ENCODE assay signal across 13 cellular contexts in genomic region chr18:57631697-57632096, GRCh38. TPM values are rescaled to one million over a fixed set of nuclear protein-coding genes. Genes with fewer than 3 reads are reported as not detected.
DNase-seq lines count a peak whose midpoint lies in the region; ATAC-seq, FAIRE-seq and TF ChIP-seq lines count a peak whose summit lies in the region.
"Had no signal": no experiment of that assay in that cellular context is flagged by ENCODE, and none has a peak within 500 bp of the region (broad histone marks: within the 10 kb centered on the region; RNA-seq: fewer than 3 reads in every experiment).

No MANE protein-coding gene starts in this region.

- ATAC-seq in stimulated activated naive CD8-positive, alpha-beta T cell treated with anti-CD3 and anti-CD28 coated beads, Interleukin-15, amount 100 ng/mL, for 72 hours, result no peak
- no peak for ATAC-seq in GM18502 (IDR thresholded peaks at IDR 0.05; ENCODE audit: poor library complexity, unreplicated experiment)

- H3K4me1 Mint-ChIP-seq in MCF 10A (ENCODE audit: insufficient read depth, unreplicated experiment), result peaks cover 6% of the 10 kb centered on the region
- peaks cover 18% of the 10 kb centered on the region for H3K4me1 Mint-ChIP-seq in stimulated activated naive CD8-positive, alpha-beta T cell treated with anti-CD3 and anti-CD28 coated beads, Interleukin-15, amount 100 ng/mL, for 72 hours

- H3K9me3 Mint-ChIP-seq in MCF 10A (ENCODE audit: unreplicated experiment), result no peaks in the 10 kb centered on the region
- no peaks in the 10 kb centered on the region for H3K9me3 Mint-ChIP-seq in stimulated activated naive CD8-positive, alpha-beta T cell treated with anti-CD3 and anti-CD28 coated beads, Interleukin-15, amount 100 ng/mL, for 72 hours

- DNase-seq in MCF 10A (ENCODE audit: unreplicated experiment), result no peak
- no peak for DNase-seq in mammary epithelial cell
- no peak for DNase-seq in Karpas-422
- DNase-seq in endothelial cell of umbilical vein (ENCODE audit: low read depth, low spot score), result peak; percentile 36
- no peak for DNase-seq in stimulated activated naive CD8-positive, alpha-beta T cell treated with anti-CD3 and anti-CD28 coated beads, Interleukin-15, amount 100 ng/mL, for 72 hours
- DNase-seq in NCI-H345 treated with DMSO at 0.1 percent for 48 hours (lab: John Stamatoyannopoulos, UW; ENCODE audit: unreplicated experiment), result no peak
- DNase-seq in central memory CD4-positive, alpha-beta T cell, result no peak
- DNase-seq: IMR-90, NCI-H1694, T1000 had no signal

- dilution Hi-C loops in mammary epithelial cell (cut with HindIII; ENCODE audit: low sequenced_read_pairs) (no loop called here), endothelial cell of umbilical vein (cut with MboI; ENCODE audit: extremely low pct_ligation_motif_present, low sequenced_read_pairs) (no loop called here)

- H3K27ac Mint-ChIP-seq in MCF 10A (ENCODE audit: low read depth, unreplicated experiment), result no peak overlapping the region
- no peak overlapping the region for H3K27ac Mint-ChIP-seq in stimulated activated naive CD8-positive, alpha-beta T cell treated with anti-CD3 and anti-CD28 coated beads, Interleukin-15, amount 100 ng/mL, for 72 hours

- WGBS in mammary epithelial cell (ENCODE audit: low coverage, missing lambda C conversion rate), result 100% methylated on average over 2 of the region's 2 CpGs

- H3K4me1 ChIP-seq in mammary epithelial cell (ENCODE audit: insufficient read depth, low read length) (peaks cover 14% of the 10 kb centered on the region), Karpas-422 (ENCODE audit: low read length) (peaks cover 12% of the 10 kb centered on the region), endothelial cell of umbilical vein (ENCODE audit: control insufficient read depth, extremely low read depth, insufficient read depth, low read length) (peaks cover 27% of the 10 kb centered on the region)

- H3K27me3 ChIP-seq in mammary epithelial cell (ENCODE audit: insufficient read depth, low read length) (no peaks in the 10 kb centered on the region), Karpas-422 (ENCODE audit: low read length) (no peaks in the 10 kb centered on the region), endothelial cell of umbilical vein (ENCODE audit: control insufficient read depth in 2 of 2, insufficient read depth in 2 of 2, low read length in 2 of 2) (no peaks in the 10 kb centered on the region)

- no peak for TF ChIP-seq POLR2A in endothelial cell of umbilical vein (IDR thresholded peaks at IDR 0.05; ENCODE audit: low read depth, low read length)

- CTCF ChIA-PET in MCF 10A (lab: Yijun Ruan, JAX), result interaction anchor here (0.7 to 2.6 kb wide), 4 partner anchors 141 to 250 kb away, joined by 3 to 16 read pairs (median 6); no protein-coding TSS in a partner anchor
- CTCF ChIA-PET in mammary epithelial cell (lab: Charles Lee; ENCODE audit: low non-redundant PET), result no interaction called here
- CTCF ChIA-PET in endothelial cell of umbilical vein (lab: Charles Lee), result interaction anchor here (1.8 to 2.3 kb wide), 3 partner anchors 10 to 490 kb away, joined by 4 to 8 read pairs (median 8); partner anchors contain the start of gene NARS1

- no peak overlapping the region for H2AFZ ChIP-seq in mammary epithelial cell (ENCODE audit: low read depth, low read length)
- peak overlapping the region; percentile 44; the same call in 1 of the 2 replicates for H2AFZ ChIP-seq in Karpas-422 (ENCODE audit: low read length)
- no peak overlapping the region for H2AFZ ChIP-seq in endothelial cell of umbilical vein (ENCODE audit: low read depth, low read length)

- H3K4me3 ChIP-seq in mammary epithelial cell (replicated peaks in 1 of 3; ENCODE audit: insufficient read depth in 1 of 3, low read depth in 2 of 3, low read length in 3 of 3) (no peak overlapping the region), Karpas-422 (ENCODE audit: low read length) (peak overlapping the region; percentile 85), endothelial cell of umbilical vein (replicated peaks in 1 of 3; ENCODE audit: insufficient read depth in 1 of 3, low read depth in 1 of 3, low read length in 3 of 3) (no peak overlapping the region)

- H3K9me2 ChIP-seq in Karpas-422 (replicated peaks; ENCODE audit: insufficient read depth, low read length), result no peaks in the 10 kb centered on the region

- POLR2A ChIA-PET in MCF 10A (lab: Yijun Ruan, JAX) (interaction anchor here (0.7 to 2.7 kb wide), 6 partner anchors 10 to 592 kb away, joined by 3 to 17 read pairs (median 3); partner anchors contain the start of gene NARS1), endothelial cell of umbilical vein (lab: Charles Lee) (no interaction called here)

- H3K9me3 ChIP-seq in mammary epithelial cell (replicated peaks; ENCODE audit: insufficient read depth, low read length), result no peaks in the 10 kb centered on the region
- no peaks in the 10 kb centered on the region for H3K9me3 ChIP-seq in Karpas-422 (ENCODE audit: low read length)
- H3K9me3 ChIP-seq in endothelial cell of umbilical vein (replicated peaks; ENCODE audit: control insufficient read depth, insufficient read depth, low read length), result no peaks in the 10 kb centered on the region
- H3K9me3 ChIP-seq: HAP-1 had no signal

- H3K79me2 ChIP-seq in mammary epithelial cell (ENCODE audit: insufficient read depth, low read length), result no peaks in the 10 kb centered on the region
- H3K79me2 ChIP-seq in Karpas-422 (ENCODE audit: low read length), result peaks cover 9% of the 10 kb centered on the region
- no peaks in the 10 kb centered on the region for H3K79me2 ChIP-seq in endothelial cell of umbilical vein (ENCODE audit: control insufficient read depth, insufficient read depth, low read length)

- H3K9ac ChIP-seq in mammary epithelial cell (ENCODE audit: insufficient read depth, low read length) (no peak overlapping the region), Karpas-422 (ENCODE audit: low read length) (peak overlapping the region; percentile 79), endothelial cell of umbilical vein (replicated peaks; ENCODE audit: extremely low read depth, insufficient read depth, low read length) (no peak overlapping the region)

- no peaks in the 10 kb centered on the region for H3K9me1 ChIP-seq in endothelial cell of umbilical vein (replicated peaks; ENCODE audit: control insufficient read depth, extremely low read depth, insufficient read depth, low read length)

- H3K4me3 Mint-ChIP-seq in MCF 10A (ENCODE audit: unreplicated experiment), result peak overlapping the region; percentile 59
- peak overlapping the region; percentile 3 to 43 for H3K4me3 Mint-ChIP-seq in stimulated activated naive CD8-positive, alpha-beta T cell treated with anti-CD3 and anti-CD28 coated beads, Interleukin-15, amount 100 ng/mL, for 72 hours

- H3K27ac ChIP-seq in mammary epithelial cell (ENCODE audit: insufficient read depth, low read depth, low read length) (no peak overlapping the region), Karpas-422 (ENCODE audit: low read length) (peak overlapping the region; percentile 86), endothelial cell of umbilical vein (ENCODE audit: insufficient read depth, low read depth, low read length) (no peak overlapping the region)

- H3K4me2 ChIP-seq in mammary epithelial cell (ENCODE audit: insufficient read depth, low read depth, low read length) (no peak overlapping the region), Karpas-422 (ENCODE audit: low read depth, low read length, poor library complexity, severe bottlenecking) (peak overlapping the region; percentile 82), endothelial cell of umbilical vein (ENCODE audit: insufficient read depth, low read length) (peak overlapping the region; percentile 40)

- intact Hi-C loops in MCF 10A (cut with micrococcal nuclease), result loop anchor here (2.0 to 5.0 kb wide), 3 partner anchors 181 to 491 kb away; no protein-coding TSS in a partner anchor
- intact Hi-C loops in mammary epithelial cell (cut with micrococcal nuclease), result loop anchor here (2.0 to 5.0 kb wide), 3 partner anchors 171 to 411 kb away; partner anchors contain the start of genes ATP8B1 and NEDD4L
- intact Hi-C loops in endothelial cell of umbilical vein (cut with micrococcal nuclease), result loop anchor here (2.0 to 5.0 kb wide), 4 partner anchors 149 to 411 kb away; partner anchors contain the start of gene NEDD4L

- H4K20me1 ChIP-seq in mammary epithelial cell (ENCODE audit: insufficient read depth, low read length) (no peaks in the 10 kb centered on the region), Karpas-422 (ENCODE audit: insufficient read depth, low read depth, low read length) (no peaks in the 10 kb centered on the region), endothelial cell of umbilical vein (replicated peaks; ENCODE audit: control insufficient read depth, extremely low read depth, insufficient read depth, low read length) (no peaks in the 10 kb centered on the region)

- no peak for TF ChIP-seq CTCF in MCF 10A (IDR thresholded peaks at IDR 0.05; ENCODE audit: unreplicated experiment)
- TF ChIP-seq CTCF in mammary epithelial cell (conservative IDR thresholded peaks at IDR 0.05 in 1 of 2, IDR thresholded peaks at IDR 0.05 in 1 of 2; ENCODE audit: extremely low read depth in 1 of 2, insufficient read depth in 1 of 2, low read depth in 1 of 2, low read length in 2 of 2), result no peak
- TF ChIP-seq CTCF in endothelial cell of umbilical vein (IDR thresholded peaks at IDR 0.05; ENCODE audit: extremely low read depth in 1 of 2, insufficient read depth in 1 of 2, low read depth in 1 of 2, low read length in 2 of 2), result no peak

- in situ Hi-C loops in mammary epithelial cell (cut with MboI; ENCODE audit: low sequenced_read_pairs in 2 of 2), result loop anchor here (25.0 kb wide), 2 partner anchors 481 to 506 kb away; no protein-coding TSS in a partner anchor

- no peaks in the 10 kb centered on the region for H3K36me3 ChIP-seq in mammary epithelial cell (ENCODE audit: insufficient read depth, low read length)
- no peaks in the 10 kb centered on the region for H3K36me3 ChIP-seq in Karpas-422 (ENCODE audit: insufficient read depth, low read length)
- no peaks in the 10 kb centered on the region for H3K36me3 ChIP-seq in endothelial cell of umbilical vein (ENCODE audit: control insufficient read depth in 2 of 2, extremely low read depth in 1 of 2, insufficient read depth in 2 of 2, low read length in 2 of 2)
- H3K36me3 ChIP-seq: HAP-1 had no signal

- BruUV-seq in MCF 10A (replicated peaks; lab: Mats Ljungman, UMichigan), result no TSS peak
- no TSS peak for BruUV-seq in mammary epithelial cell (replicated peaks; lab: Mats Ljungman, UMichigan)
- BruUV-seq in endothelial cell of umbilical vein (replicated peaks; lab: Mats Ljungman, UMichigan), result no TSS peak

- no peak for FAIRE-seq in endothelial cell of umbilical vein (lab: Jason Lieb, UNC)
- FAIRE-seq: islet of Langerhans had no signal

- no peaks in the 10 kb centered on the region for H3K27me3 Mint-ChIP-seq in MCF 10A (ENCODE audit: insufficient read depth, unreplicated experiment)
- H3K27me3 Mint-ChIP-seq in stimulated activated naive CD8-positive, alpha-beta T cell treated with anti-CD3 and anti-CD28 coated beads, Interleukin-15, amount 100 ng/mL, for 72 hours, result no peaks in the 10 kb centered on the region

- peaks cover 5% of the 10 kb centered on the region for H3K36me3 Mint-ChIP-seq in MCF 10A (ENCODE audit: insufficient read depth, unreplicated experiment)

RNA-seq across cellular contexts. Expression of gene NARS1, which starts 10.1 kb away (rescaled TPM):
- total RNA-seq in MCF 10A (2022) (162 and 175 TPM in 2 replicates), mammary epithelial cell (100 to 1,000 TPM; 169 to 171 TPM), endothelial cell of umbilical vein (110 and 111 TPM in 2 replicates)
- polyA plus RNA-seq in mammary epithelial cell (106 TPM), endothelial cell of umbilical vein (61.6 and 89.3 TPM in 2 replicates)
- polyA minus RNA-seq in mammary epithelial cell (141 TPM), endothelial cell of umbilical vein (182 and 183 TPM in 2 replicates)
- 125 and 143 TPM in 2 replicates for total RNA-seq in Karpas-422 (2014; rRNA removed; shearing (Covaris generic); ENCODE audit: low replicate concordance)
- polyA plus RNA-seq in endothelial cell of umbilical vein (2011; cell fraction: cytosol; rRNA removed), result 75.7 and 82.8 TPM in 2 replicates
- 178 and 273 TPM in 2 replicates for polyA plus RNA-seq in endothelial cell of umbilical vein (2011; cell fraction: nucleus; rRNA removed)
- 103 and 157 TPM in 2 replicates for polyA plus RNA-seq in endothelial cell of umbilical vein (2012)
- 120 TPM for polyA minus RNA-seq in endothelial cell of umbilical vein (2011; cell fraction: cytosol; rRNA and poly(A)+ RNA removed)
- 83.4 and 101 TPM in 2 replicates for polyA minus RNA-seq in endothelial cell of umbilical vein (2011; cell fraction: nucleus; rRNA and poly(A)+ RNA removed)

RNA-seq across cellular contexts. Expression of gene FECH, which starts 45.2 kb away (rescaled TPM):
- total RNA-seq in MCF 10A (2022), result 23.4 and 25.5 TPM in 2 replicates
- total RNA-seq in mammary epithelial cell, result 10 to 100 TPM; 23.1 to 63.0 TPM
- 34.0 TPM for polyA plus RNA-seq in mammary epithelial cell
- 14.2 TPM for polyA minus RNA-seq in mammary epithelial cell
- 18.8 and 30.4 TPM in 2 replicates for total RNA-seq in Karpas-422 (2014; rRNA removed; shearing (Covaris generic); ENCODE audit: low replicate concordance)
- 27.9 and 33.3 TPM in 2 replicates for total RNA-seq in endothelial cell of umbilical vein
- polyA plus RNA-seq in endothelial cell of umbilical vein, result 20.9 and 25.3 TPM in 2 replicates
- 36.5 and 38.1 TPM in 2 replicates for polyA plus RNA-seq in endothelial cell of umbilical vein (2011; cell fraction: cytosol; rRNA removed)
- 23.2 and 23.8 TPM in 2 replicates for polyA plus RNA-seq in endothelial cell of umbilical vein (2011; cell fraction: nucleus; rRNA removed)
- 26.9 and 31.7 TPM in 2 replicates for polyA plus RNA-seq in endothelial cell of umbilical vein (2012)
- 33.1 and 34.0 TPM in 2 replicates for polyA minus RNA-seq in endothelial cell of umbilical vein
- 22.1 TPM for polyA minus RNA-seq in endothelial cell of umbilical vein (2011; cell fraction: cytosol; rRNA and poly(A)+ RNA removed)
- polyA minus RNA-seq in endothelial cell of umbilical vein (2011; cell fraction: nucleus; rRNA and poly(A)+ RNA removed), result 15.4 and 19.1 TPM in 2 replicates
